1 cellular context compared by ENCODE assay signal in genomic region chr22:35882226-35883027, GRCh38.
TF ChIP-seq lines count a peak whose summit lies in the region.

No MANE protein-coding gene starts in this region.

TF ChIP-seq in HEK293, 187 proteins besides CTCF, POLR2A, EP300 and RAD21 (continued from another document):
- peak; percentile 58 for TF ChIP-seq ZBTB44 (tag by site-specific recombination; IDR thresholded peaks at IDR 0.05)
TF ChIP-seq in HEK293: peak in this region for 11.
